ENCODE assay signal across 2 cellular contexts in the genomic region with DNA sequence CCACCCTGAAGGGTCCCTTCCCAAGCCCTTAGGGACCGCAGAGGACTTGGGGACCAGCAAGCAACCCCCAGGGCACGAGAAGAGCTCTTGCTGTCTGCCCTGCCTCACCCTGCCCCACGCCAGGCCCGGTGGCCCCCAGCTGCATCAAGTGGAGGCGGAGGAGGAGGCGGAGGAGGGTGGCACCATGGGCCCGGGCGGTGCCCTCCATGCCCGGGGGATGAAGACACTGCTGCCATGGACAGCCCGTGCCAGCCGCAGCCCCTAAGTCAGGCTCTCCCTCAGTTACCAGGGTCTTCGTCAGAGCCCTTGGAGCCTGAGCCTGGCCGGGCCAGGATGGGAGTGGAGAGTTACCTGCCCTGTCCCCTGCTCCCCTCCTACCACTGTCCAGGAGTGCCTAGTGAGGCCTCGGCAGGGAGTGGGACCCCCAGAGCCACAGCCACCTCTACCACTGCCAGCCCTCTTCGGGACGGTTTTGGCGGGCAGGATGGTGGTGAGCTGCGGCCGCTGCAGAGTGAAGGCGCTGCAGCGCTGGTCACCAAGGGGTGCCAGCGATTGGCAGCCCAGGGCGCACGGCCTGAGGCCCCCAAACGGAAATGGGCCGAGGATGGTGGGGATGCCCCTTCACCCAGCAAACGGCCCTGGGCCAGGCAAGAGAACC.
TF ChIP-seq lines count a peak whose summit lies in the region.

No MANE protein-coding gene starts in this region.

TF ChIP-seq in SK-N-SH, 30 proteins besides CTCF, POLR2A, EP300 and RAD21:
- TF ChIP-seq, protein P1, sequence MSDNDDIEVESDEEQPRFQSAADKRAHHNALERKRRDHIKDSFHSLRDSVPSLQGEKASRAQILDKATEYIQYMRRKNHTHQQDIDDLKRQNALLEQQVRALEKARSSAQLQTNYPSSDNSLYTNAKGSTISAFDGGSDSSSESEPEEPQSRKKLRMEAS (IDR thresholded peaks at IDR 0.05; ENCODE audit: low read depth): no peak
- TF ChIP-seq SMC3 (IDR thresholded peaks at IDR 0.05; ENCODE audit: low read depth, low read length): no peak
- no peak for TF ChIP-seq FOSL2 (IDR thresholded peaks at IDR 0.05; ENCODE audit: borderline replicate concordance, low read depth)

TF ChIP-seq in SK-N-SH treated with all-trans-retinoic acid at 6 μM for 48 hours, 23 proteins besides CTCF, POLR2A, EP300 and RAD21 (continued from another document):
- TF ChIP-seq, protein P2, sequence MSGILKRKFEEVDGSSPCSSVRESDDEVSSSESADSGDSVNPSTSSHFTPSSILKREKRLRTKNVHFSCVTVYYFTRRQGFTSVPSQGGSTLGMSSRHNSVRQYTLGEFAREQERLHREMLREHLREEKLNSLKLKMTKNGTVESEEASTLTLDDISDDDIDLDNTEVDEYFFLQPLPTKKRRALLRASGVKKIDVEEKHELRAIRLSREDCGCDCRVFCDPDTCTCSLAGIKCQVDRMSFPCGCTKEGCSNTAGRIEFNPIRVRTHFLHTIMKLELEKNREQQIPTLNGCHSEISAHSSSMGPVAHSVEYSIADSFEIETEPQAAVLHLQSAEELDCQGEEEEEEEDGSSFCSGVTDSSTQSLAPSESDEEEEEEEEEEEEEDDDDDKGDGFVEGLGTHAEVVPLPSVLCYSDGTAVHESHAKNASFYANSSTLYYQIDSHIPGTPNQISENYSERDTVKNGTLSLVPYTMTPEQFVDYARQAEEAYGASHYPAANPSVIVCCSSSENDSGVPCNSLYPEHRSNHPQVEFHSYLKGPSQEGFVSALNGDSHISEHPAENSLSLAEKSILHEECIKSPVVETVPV (CRISPR knock-in tag; IDR thresholded peaks at IDR 0.05): no peak
- TF ChIP-seq ZFP30 (CRISPR knock-in tag; IDR thresholded peaks at IDR 0.05) (no peak), TCF4 (CRISPR knock-in tag; IDR thresholded peaks at IDR 0.05; ENCODE audit: borderline replicate concordance) (no peak), ARNTL (CRISPR knock-in tag; IDR thresholded peaks at IDR 0.05; ENCODE audit: borderline replicate concordance, low read depth) (no peak), TOX (CRISPR knock-in tag; IDR thresholded peaks at IDR 0.05; ENCODE audit: borderline replicate concordance) (no peak), ISL1 (CRISPR knock-in tag; IDR thresholded peaks at IDR 0.05) (no peak), ZNF70 (CRISPR knock-in tag; IDR thresholded peaks at IDR 0.05) (no peak), CSDC2 (CRISPR knock-in tag; IDR thresholded peaks at IDR 0.05) (no peak), RARB (CRISPR knock-in tag; IDR thresholded peaks at IDR 0.05) (no peak), ZNF8 (CRISPR knock-in tag; IDR thresholded peaks at IDR 0.05) (no peak), ZNF565 (CRISPR knock-in tag; conservative IDR thresholded peaks at IDR 0.05; ENCODE audit: low read depth) (no peak)
- TF ChIP-seq, protein P3, sequence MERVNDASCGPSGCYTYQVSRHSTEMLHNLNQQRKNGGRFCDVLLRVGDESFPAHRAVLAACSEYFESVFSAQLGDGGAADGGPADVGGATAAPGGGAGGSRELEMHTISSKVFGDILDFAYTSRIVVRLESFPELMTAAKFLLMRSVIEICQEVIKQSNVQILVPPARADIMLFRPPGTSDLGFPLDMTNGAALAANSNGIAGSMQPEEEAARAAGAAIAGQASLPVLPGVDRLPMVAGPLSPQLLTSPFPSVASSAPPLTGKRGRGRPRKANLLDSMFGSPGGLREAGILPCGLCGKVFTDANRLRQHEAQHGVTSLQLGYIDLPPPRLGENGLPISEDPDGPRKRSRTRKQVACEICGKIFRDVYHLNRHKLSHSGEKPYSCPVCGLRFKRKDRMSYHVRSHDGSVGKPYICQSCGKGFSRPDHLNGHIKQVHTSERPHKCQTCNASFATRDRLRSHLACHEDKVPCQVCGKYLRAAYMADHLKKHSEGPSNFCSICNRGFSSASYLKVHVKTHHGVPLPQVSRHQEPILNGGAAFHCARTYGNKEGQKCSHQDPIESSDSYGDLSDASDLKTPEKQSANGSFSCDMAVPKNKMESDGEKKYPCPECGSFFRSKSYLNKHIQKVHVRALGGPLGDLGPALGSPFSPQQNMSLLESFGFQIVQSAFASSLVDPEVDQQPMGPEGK (CRISPR knock-in tag; IDR thresholded peaks at IDR 0.05; ENCODE audit: borderline replicate concordance): no peak
- TF ChIP-seq, protein P4, sequence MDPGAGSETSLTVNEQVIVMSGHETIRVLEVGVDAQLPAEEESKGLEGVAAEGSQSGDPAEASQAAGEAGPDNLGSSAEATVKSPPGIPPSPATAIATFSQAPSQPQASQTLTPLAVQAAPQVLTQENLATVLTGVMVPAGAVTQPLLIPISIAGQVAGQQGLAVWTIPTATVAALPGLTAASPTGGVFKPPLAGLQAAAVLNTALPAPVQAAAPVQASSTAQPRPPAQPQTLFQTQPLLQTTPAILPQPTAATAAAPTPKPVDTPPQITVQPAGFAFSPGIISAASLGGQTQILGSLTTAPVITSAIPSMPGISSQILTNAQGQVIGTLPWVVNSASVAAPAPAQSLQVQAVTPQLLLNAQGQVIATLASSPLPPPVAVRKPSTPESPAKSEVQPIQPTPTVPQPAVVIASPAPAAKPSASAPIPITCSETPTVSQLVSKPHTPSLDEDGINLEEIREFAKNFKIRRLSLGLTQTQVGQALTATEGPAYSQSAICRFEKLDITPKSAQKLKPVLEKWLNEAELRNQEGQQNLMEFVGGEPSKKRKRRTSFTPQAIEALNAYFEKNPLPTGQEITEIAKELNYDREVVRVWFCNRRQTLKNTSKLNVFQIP (CRISPR knock-in tag; IDR thresholded peaks at IDR 0.05; ENCODE audit: borderline replicate concordance, low read depth): no peak
- TF ChIP-seq, protein P5, sequence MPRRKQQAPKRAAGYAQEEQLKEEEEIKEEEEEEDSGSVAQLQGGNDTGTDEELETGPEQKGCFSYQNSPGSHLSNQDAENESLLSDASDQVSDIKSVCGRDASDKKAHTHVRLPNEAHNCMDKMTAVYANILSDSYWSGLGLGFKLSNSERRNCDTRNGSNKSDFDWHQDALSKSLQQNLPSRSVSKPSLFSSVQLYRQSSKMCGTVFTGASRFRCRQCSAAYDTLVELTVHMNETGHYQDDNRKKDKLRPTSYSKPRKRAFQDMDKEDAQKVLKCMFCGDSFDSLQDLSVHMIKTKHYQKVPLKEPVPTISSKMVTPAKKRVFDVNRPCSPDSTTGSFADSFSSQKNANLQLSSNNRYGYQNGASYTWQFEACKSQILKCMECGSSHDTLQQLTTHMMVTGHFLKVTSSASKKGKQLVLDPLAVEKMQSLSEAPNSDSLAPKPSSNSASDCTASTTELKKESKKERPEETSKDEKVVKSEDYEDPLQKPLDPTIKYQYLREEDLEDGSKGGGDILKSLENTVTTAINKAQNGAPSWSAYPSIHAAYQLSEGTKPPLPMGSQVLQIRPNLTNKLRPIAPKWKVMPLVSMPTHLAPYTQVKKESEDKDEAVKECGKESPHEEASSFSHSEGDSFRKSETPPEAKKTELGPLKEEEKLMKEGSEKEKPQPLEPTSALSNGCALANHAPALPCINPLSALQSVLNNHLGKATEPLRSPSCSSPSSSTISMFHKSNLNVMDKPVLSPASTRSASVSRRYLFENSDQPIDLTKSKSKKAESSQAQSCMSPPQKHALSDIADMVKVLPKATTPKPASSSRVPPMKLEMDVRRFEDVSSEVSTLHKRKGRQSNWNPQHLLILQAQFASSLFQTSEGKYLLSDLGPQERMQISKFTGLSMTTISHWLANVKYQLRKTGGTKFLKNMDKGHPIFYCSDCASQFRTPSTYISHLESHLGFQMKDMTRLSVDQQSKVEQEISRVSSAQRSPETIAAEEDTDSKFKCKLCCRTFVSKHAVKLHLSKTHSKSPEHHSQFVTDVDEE (CRISPR knock-in tag; IDR thresholded peaks at IDR 0.05): no peak
- TF ChIP-seq, protein P6, sequence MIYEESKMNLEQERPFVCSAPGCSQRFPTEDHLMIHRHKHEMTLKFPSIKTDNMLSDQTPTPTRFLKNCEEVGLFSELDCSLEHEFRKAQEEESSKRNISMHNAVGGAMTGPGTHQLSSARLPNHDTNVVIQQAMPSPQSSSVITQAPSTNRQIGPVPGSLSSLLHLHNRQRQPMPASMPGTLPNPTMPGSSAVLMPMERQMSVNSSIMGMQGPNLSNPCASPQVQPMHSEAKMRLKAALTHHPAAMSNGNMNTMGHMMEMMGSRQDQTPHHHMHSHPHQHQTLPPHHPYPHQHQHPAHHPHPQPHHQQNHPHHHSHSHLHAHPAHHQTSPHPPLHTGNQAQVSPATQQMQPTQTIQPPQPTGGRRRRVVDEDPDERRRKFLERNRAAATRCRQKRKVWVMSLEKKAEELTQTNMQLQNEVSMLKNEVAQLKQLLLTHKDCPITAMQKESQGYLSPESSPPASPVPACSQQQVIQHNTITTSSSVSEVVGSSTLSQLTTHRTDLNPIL (CRISPR knock-in tag; IDR thresholded peaks at IDR 0.05; ENCODE audit: low read depth): no peak
